In the genomic region with DNA sequence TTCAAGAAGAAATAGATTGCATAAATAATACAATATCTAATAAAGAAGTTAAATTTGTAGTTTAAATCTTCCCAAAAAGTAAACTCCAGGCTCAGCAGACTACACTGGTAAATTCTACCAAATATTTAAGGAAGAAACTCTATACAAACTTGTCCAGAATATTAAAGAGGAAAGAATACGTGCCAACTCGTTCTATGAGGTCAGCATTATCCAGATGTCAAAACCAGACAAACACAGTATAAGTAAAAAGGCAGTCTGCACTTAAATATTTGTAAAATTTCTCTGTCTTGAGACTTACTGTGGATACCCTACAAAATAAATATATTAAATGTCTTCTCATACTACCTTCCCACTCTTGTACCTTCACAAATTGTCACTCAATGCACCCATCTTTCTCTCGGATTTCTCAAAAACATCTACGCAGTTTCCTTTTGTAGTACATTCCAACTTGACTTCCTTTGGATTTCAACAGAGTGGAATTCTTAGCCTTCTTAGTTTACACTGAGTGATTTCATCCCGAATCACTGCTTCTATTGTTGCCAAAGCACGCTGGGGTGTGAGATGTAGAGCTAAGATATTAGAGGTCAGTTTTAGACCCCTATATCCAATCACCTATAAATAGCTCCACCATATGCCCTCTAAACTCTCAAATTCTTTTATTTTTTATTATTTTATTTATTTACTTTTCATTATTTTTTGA, we compare ENCODE assay signal across 13 cellular contexts.
DNase-seq lines count a peak whose midpoint lies in the region; ATAC-seq and TF ChIP-seq lines count a peak whose summit lies in the region.
"Had no signal": no experiment of that assay in that cellular context is flagged by ENCODE, and none has a peak within 500 bp of the region (broad histone marks: within the 10 kb centered on the region; RNA-seq: fewer than 3 reads in every experiment).

No MANE protein-coding gene starts in this region.

- peak overlapping the region; percentile 61 for H3K4me3 ChIP-seq in GM23248
- no peak overlapping the region for H3K4me3 ChIP-seq in gastroesophageal sphincter
- H3K4me3 ChIP-seq: SK-N-MC, skin epidermis had no signal

- TF ChIP-seq EP300 in gastroesophageal sphincter (IDR thresholded peaks at IDR 0.05): no peak

- DNase-seq in GM23248: peak; percentile 88
- DNase-seq in amniotic epithelial cell (ENCODE audit: low read depth): peak; percentile 91
- DNase-seq in renal cortical epithelial cell (ENCODE audit: low read depth): peak; percentile 79
- no peak for DNase-seq in inferior parietal cortex (ENCODE audit: extremely low spot score)
- DNase-seq: activated CD4-positive, alpha-beta T cell treated with anti-CD3 and anti-CD28 coated beads for 48 hours; activated naive CD4-positive, alpha-beta T cell treated with anti-CD3 and anti-CD28 coated beads, Interleukin-2, amount 50 U/mL, for 16 hours; NCI-H510A treated with DMSO at 0.1 percent for 48 hours had no signal

- H3K36me3 ChIP-seq in GM23248 (ENCODE audit: low read depth) (no peaks in the 10 kb centered on the region), gastroesophageal sphincter (no peaks in the 10 kb centered on the region)

- no peaks in the 10 kb centered on the region for H4K20me1 ChIP-seq in GM23248 (ENCODE audit: insufficient read depth)

- TF ChIP-seq CTCF in gastroesophageal sphincter (IDR thresholded peaks at IDR 0.05): no peak

- peak overlapping the region; percentile 83 for H2AFZ ChIP-seq in GM23248

- no peaks in the 10 kb centered on the region for H3K79me2 ChIP-seq in GM23248 (ENCODE audit: insufficient read depth)

- peak overlapping the region; percentile 53 for H3K4me2 ChIP-seq in GM23248 (ENCODE audit: unreplicated experiment)

- H3K9me3 ChIP-seq in GM23248 (ENCODE audit: low read depth): no peaks in the 10 kb centered on the region
- no peaks in the 10 kb centered on the region for H3K9me3 ChIP-seq in gastroesophageal sphincter

- no peak for TF ChIP-seq POLR2A in gastroesophageal sphincter (IDR thresholded peaks at IDR 0.05)

- H3K9me2 ChIP-seq in GM23248 (ENCODE audit: insufficient read depth): no peaks in the 10 kb centered on the region

- H3F3A ChIP-seq in GM23248 (ENCODE audit: insufficient read depth): peaks cover 19% of the 10 kb centered on the region

- H3K4me1 ChIP-seq in GM23248 (ENCODE audit: insufficient read depth) (peaks cover 15% of the 10 kb centered on the region), gastroesophageal sphincter (no peaks in the 10 kb centered on the region)

- ATAC-seq in gastroesophageal sphincter: peak; percentile 55
- ATAC-seq in HG03565 (IDR thresholded peaks at IDR 0.05; ENCODE audit: unreplicated experiment): no peak
- ATAC-seq in HG03520 (IDR thresholded peaks at IDR 0.05; ENCODE audit: unreplicated experiment): no peak
- no peak for ATAC-seq in HG03045 (IDR thresholded peaks at IDR 0.05; ENCODE audit: unreplicated experiment)

- peak overlapping the region; percentile 63 for H3K9ac ChIP-seq in GM23248

- H3K27ac ChIP-seq in GM23248 (peak overlapping the region; percentile 83), gastroesophageal sphincter (peak overlapping the region in 2 of 4 donors; percentile 5 to 40)
- H3K27ac ChIP-seq: SK-N-MC had no signal

- 20 to 21% methylated on average over 6 of the region's 6 CpGs for WGBS in GM23248 (ENCODE audit: low coverage in 1 of 2, low lambda C conversion rate in 2 of 2, missing lambda C conversion rate in 2 of 2), 2 experiments
- WGBS in gastroesophageal sphincter (ENCODE audit: low coverage in 1 of 2), 2 donors: 38 to 41% methylated on average over 6 of the region's 6 CpGs

- H3K27me3 ChIP-seq in GM23248 (replicated peaks; ENCODE audit: insufficient read depth) (no peaks in the 10 kb centered on the region), gastroesophageal sphincter (no peaks in the 10 kb centered on the region)

- in situ Hi-C loops in GM23248 (cut with MboI): no loop called here
